ENCODE assay signal across 8 cellular contexts in the genomic region with DNA sequence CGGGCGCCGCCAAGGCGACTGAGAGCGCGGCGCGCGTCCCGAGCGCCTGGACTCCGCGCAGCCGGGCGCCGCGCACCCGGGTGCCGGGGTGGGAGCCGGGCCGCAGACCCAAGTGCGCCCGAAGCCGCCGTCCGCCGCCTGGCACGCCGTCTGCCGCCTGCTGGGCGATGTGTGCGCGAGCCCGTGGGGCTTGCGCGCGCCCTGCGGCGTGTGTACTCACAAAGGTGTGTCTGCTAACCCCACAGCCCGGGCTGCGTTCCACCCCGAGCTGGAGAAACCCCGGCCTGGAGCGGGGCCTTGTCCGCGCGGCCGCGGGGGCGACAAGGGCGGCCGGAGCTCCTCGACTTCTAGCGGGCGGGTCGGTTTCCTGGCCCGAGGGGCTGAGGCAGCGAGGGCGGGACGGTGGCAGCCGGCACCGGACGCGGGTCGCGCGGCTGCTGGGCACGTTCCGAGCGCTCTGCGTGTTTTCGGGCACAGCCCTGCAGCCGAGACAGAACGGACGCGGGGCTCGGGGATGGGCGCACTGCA. TPM values are rescaled to one million over a fixed set of nuclear protein-coding genes. Genes with fewer than 3 reads are reported as not detected.
DNase-seq lines count a peak whose midpoint lies in the region; ATAC-seq, FAIRE-seq and TF ChIP-seq lines count a peak whose summit lies in the region.

No MANE protein-coding gene starts in this region.

- H3K27me3 ChIP-seq in neural progenitor cell (peaks cover 39% of the 10 kb centered on the region), transverse colon (no peaks in the 10 kb centered on the region)

- WGBS in transverse colon (ENCODE audit: low coverage in 1 of 2), 2 donors = 0% methylated on average over 17 of the region's 78 CpGs; no CpG with 5 or more reads in 1 of the 2 donors

- peaks cover 3% of the 10 kb centered on the region for H3K36me3 Mint-ChIP-seq in activated naive CD4-positive, alpha-beta T cell treated with anti-CD3 and anti-CD28 coated beads for 36 hours (ENCODE audit: low read depth)
- H3K36me3 Mint-ChIP-seq in neural progenitor cell = peaks cover 4% of the 10 kb centered on the region

- DNase-seq in COLO668 (lab: John Stamatoyannopoulos, UW; ENCODE audit: unreplicated experiment) (peak; percentile 84), RPMI7951 (ENCODE audit: low read depth) (peak; percentile 69), frontal cortex (ENCODE audit: low spot score in 2 of 2) (peak; percentile 50 to 76), neural progenitor cell (ENCODE audit: low spot score) (peak; percentile 73), transverse colon (peak; percentile 85)
- DNase-seq in activated naive CD4-positive, alpha-beta T cell treated with anti-CD3 and anti-CD28 coated beads for 36 hours = peak; percentile 61

- peak; percentile 33 for TF ChIP-seq CTCF in neural progenitor cell (IDR thresholded peaks at IDR 0.05)
- peak in 4 of 5 experiments; percentile 25 to 72 (median 50) for TF ChIP-seq CTCF in transverse colon (IDR thresholded peaks at IDR 0.05)

- H3K27ac ChIP-seq in neural progenitor cell (peak overlapping the region; percentile 82), transverse colon (peak overlapping the region; percentile 91 to 99 (median 98))

- FAIRE-seq in frontal cortex (lab: Jason Lieb, UNC) = no peak

- ATAC-seq in GM19452 (IDR thresholded peaks at IDR 0.05; ENCODE audit: unreplicated experiment) (peak; percentile 32), HG03565 (IDR thresholded peaks at IDR 0.05; ENCODE audit: unreplicated experiment) (peak; percentile 23)

- H3K36me3 ChIP-seq in neural progenitor cell = no peaks in the 10 kb centered on the region
- no peaks in the 10 kb centered on the region for H3K36me3 ChIP-seq in transverse colon

- peaks cover 56% of the 10 kb centered on the region for H3F3A ChIP-seq in neural progenitor cell (ENCODE audit: low read depth)

- H3K9me3 ChIP-seq in neural progenitor cell (ENCODE audit: low read depth) (no peaks in the 10 kb centered on the region), transverse colon (no peaks in the 10 kb centered on the region)

- H3K27me3 Mint-ChIP-seq in activated naive CD4-positive, alpha-beta T cell treated with anti-CD3 and anti-CD28 coated beads for 36 hours (ENCODE audit: low read depth) = peaks cover 21% of the 10 kb centered on the region
- H3K27me3 Mint-ChIP-seq in neural progenitor cell (ENCODE audit: insufficient read depth, low read depth) = peaks cover 14% of the 10 kb centered on the region

- H3K79me2 ChIP-seq in neural progenitor cell (ENCODE audit: low read depth) = peaks cover 32% of the 10 kb centered on the region

- H4K20me1 ChIP-seq in neural progenitor cell (ENCODE audit: low read depth) = peaks cover 57% of the 10 kb centered on the region

- TF ChIP-seq EP300 in transverse colon (IDR thresholded peaks at IDR 0.05; ENCODE audit: low read depth) = no peak

- H3K4me1 Mint-ChIP-seq in activated naive CD4-positive, alpha-beta T cell treated with anti-CD3 and anti-CD28 coated beads for 36 hours (ENCODE audit: low read depth) = peaks cover 41% of the 10 kb centered on the region
- H3K4me1 Mint-ChIP-seq in neural progenitor cell = peaks cover 43% of the 10 kb centered on the region

- peak overlapping the region; percentile 68 for H2AFZ ChIP-seq in neural progenitor cell (replicated peaks)

- intact Hi-C loops in activated naive CD4-positive, alpha-beta T cell treated with anti-CD3 and anti-CD28 coated beads for 36 hours (cut with micrococcal nuclease) = loop anchor here (1.0 to 10.0 kb wide), 5 partner anchors 54 to 926 kb away; no protein-coding TSS in a partner anchor
- intact Hi-C loops in transverse colon (cut with DNase I; ENCODE audit: low total_unique reads) = loop anchor here (2.0 to 10.0 kb wide), 3 partner anchors 76 to 304 kb away; partner anchors contain the start of gene SMIM15

- H3K4me3 Mint-ChIP-seq in activated naive CD4-positive, alpha-beta T cell treated with anti-CD3 and anti-CD28 coated beads for 36 hours = peak overlapping the region; percentile 87
- H3K4me3 Mint-ChIP-seq in neural progenitor cell = peak overlapping the region; percentile 98

- H3K4me2 ChIP-seq in neural progenitor cell = peak overlapping the region; percentile 74

- peak overlapping the region; percentile 90 for H3K4me3 ChIP-seq in neural progenitor cell
- H3K4me3 ChIP-seq in transverse colon = peak overlapping the region; percentile 59 to 78 (median 66)

- no peaks in the 10 kb centered on the region for H3K9me3 Mint-ChIP-seq in activated naive CD4-positive, alpha-beta T cell treated with anti-CD3 and anti-CD28 coated beads for 36 hours
- peaks cover 4% of the 10 kb centered on the region for H3K9me3 Mint-ChIP-seq in neural progenitor cell

- no peak overlapping the region for H3K27ac Mint-ChIP-seq in activated naive CD4-positive, alpha-beta T cell treated with anti-CD3 and anti-CD28 coated beads for 36 hours
- no peak overlapping the region for H3K27ac Mint-ChIP-seq in neural progenitor cell

- in situ Hi-C loops in transverse colon (cut with MboI; ENCODE audit: low pct_ligation_motif_present in 1 of 4, low pct_unique_long_range_greater_than_20kb in 1 of 4, low sequenced_read_pairs in 3 of 4) = loop anchor here in 2 of 4 donors (25.0 kb wide), 3 partner anchors 169 to 394 kb away; partner anchors contain the start of genes ERCC8 (in 1 of the 2), NDUFAF2 (in 1 of the 2) and SMIM15 (in 1 of the 2)

- peaks cover 31% of the 10 kb centered on the region for H3K4me1 ChIP-seq in neural progenitor cell
- H3K4me1 ChIP-seq in transverse colon = peaks cover 19 to 42% (median 38%) of the 10 kb centered on the region in 4 donors

- CTCF ChIA-PET in activated naive CD4-positive, alpha-beta T cell treated with anti-CD3 and anti-CD28 coated beads for 36 hours (lab: Charles Lee) = interaction anchor here (0.5 to 2.2 kb wide), 11 partner anchors 14 to 371 kb away, joined by 3 to 6 read pairs (median 3); no protein-coding TSS in a partner anchor

- TF ChIP-seq POLR2A in transverse colon (IDR thresholded peaks at IDR 0.05) = peak; percentile 40

- H3K9ac ChIP-seq in neural progenitor cell = peak overlapping the region; percentile 60

RNA-seq across cellular contexts. Expression of gene ZSWIM6, which starts 1.1 kb away (rescaled TPM):
- 4.4 and 5.0 TPM in 2 replicates for total RNA-seq in RPMI7951 (2014; rRNA removed; shearing (Covaris generic))
- 1 to 10 TPM; 4.3 TPM for total RNA-seq in activated naive CD4-positive, alpha-beta T cell treated with anti-CD3 and anti-CD28 coated beads for 36 hours
- total RNA-seq in frontal cortex (48.5 TPM), neural progenitor cell (ENCODE audit: low replicate concordance) (25.3 and 32.2 TPM in 2 replicates), transverse colon (10 to 100 TPM in 3 of 4 donors, 1 to 10 TPM in 1; 7.8 to 25.5 (median 21.0) TPM)

Comparison
In these comparisons a context has a peak if more than half of its experiments do, and no peak if none do; other contexts are left out.
1. Peak in every context shown above with its lines: DNase-seq, ATAC-seq, H3K4me3 ChIP-seq and H3K27ac ChIP-seq.